In genomic region chr21:39104911-39105310, GRCh38 we compare ENCODE assay signal across 19 cellular contexts.
DNase-seq lines count a peak whose midpoint lies in the region; ATAC-seq, FAIRE-seq and TF ChIP-seq lines count a peak whose summit lies in the region.
"Had no signal": no experiment of that assay in that cellular context is flagged by ENCODE, and none has a peak within 500 bp of the region (broad histone marks: within the 10 kb centered on the region; RNA-seq: fewer than 3 reads in every experiment).

No MANE protein-coding gene starts in this region.

- H3K27me3 ChIP-seq in AG04450 (ENCODE audit: control insufficient read depth, insufficient read depth, low read length) (no peaks in the 10 kb centered on the region), skeletal muscle tissue (ENCODE audit: control insufficient read depth in 3 of 3, insufficient read depth in 3 of 3, low read length in 3 of 3) (no peaks in the 10 kb centered on the region)
- H3K27me3 ChIP-seq: testis had no signal

- no peak for FAIRE-seq in urothelium cell line (lab: Jason Lieb, UNC)
- FAIRE-seq: frontal cortex had no signal

- ATAC-seq in left lobe of liver = no peak
- ATAC-seq: T-cell had no signal

- intact Hi-C loops in posterior cingulate gyrus (cut with DNase I) = no loop called here

- DNase-seq in AG04450 (ENCODE audit: low read depth, low spot score) = no peak
- DNase-seq in NB4 (ENCODE audit: low read depth) = peak; percentile 56
- peak; percentile 38 for DNase-seq in left lobe of liver (ENCODE audit: low spot score)
- no peak for DNase-seq in urothelium cell line (ENCODE audit: low spot score)
- no peak for DNase-seq in NCI-H187 (lab: John Stamatoyannopoulos, UW)
- no peak for DNase-seq in posterior cingulate gyrus
- no peak for DNase-seq in NCI-H1436 (lab: John Stamatoyannopoulos, UW)
- DNase-seq: activated naive CD4-positive, alpha-beta T cell treated with Interleukin-2 at 50 U/mL for 16 hours; H7; left cardiac atrium; NCI-H2081 treated with DMSO at 0.1 percent for 48 hours; NCI-H510A treated with DMSO at 0.1 percent for 48 hours; SHP77 treated with DMSO at 0.1 percent for 48 hours; stimulated activated CD4-positive, alpha-beta T cell treated with anti-CD3 and anti-CD28 coated beads, Interleukin-12 subunit alpha, Interleukin-12 subunit beta, amount 100 ng/mL, for 4 hours; T-cell; testis had no signal

- no peak overlapping the region for H3K4me3 ChIP-seq in AG04450 (ENCODE audit: low read depth, low read length)
- no peak overlapping the region for H3K4me3 ChIP-seq in NB4 (ENCODE audit: low read depth, low read length)
- H3K4me3 ChIP-seq in skeletal muscle tissue (ENCODE audit: low read length in 3 of 3) = no peak overlapping the region
- H3K4me3 ChIP-seq: testis had no signal

- peaks cover 14 to 22% (median 15%) of the 10 kb centered on the region in 3 donors for H3K4me1 ChIP-seq in skeletal muscle tissue (ENCODE audit: control insufficient read depth in 3 of 3, insufficient read depth in 3 of 3, low read length in 3 of 3)
- H3K4me1 ChIP-seq: parathyroid adenoma had no signal

- TF ChIP-seq POLR2A in NB4 (IDR thresholded peaks at IDR 0.05; ENCODE audit: extremely low read depth, insufficient read length) = no peak

- H3K9ac ChIP-seq in skeletal muscle tissue (ENCODE audit: low read depth in 1 of 3, low read length in 3 of 3) = no peak overlapping the region
- H3K9ac ChIP-seq: parathyroid adenoma had no signal

- CTCF ChIA-PET in AG04450 (lab: Charles Lee) = interaction anchor here (1.4 kb wide), 1 partner anchor 34 kb away, joined by 5 read pairs; no protein-coding TSS in a partner anchor

- H3K36me3 ChIP-seq in skeletal muscle tissue (ENCODE audit: control insufficient read depth in 3 of 3, insufficient read depth in 3 of 3, low read length in 3 of 3) = no peaks in the 10 kb centered on the region

- H3K27ac ChIP-seq in AG04450 (ENCODE audit: low read depth, low read length) = peak overlapping the region; percentile 73
- peak overlapping the region; percentile 55 for H3K27ac ChIP-seq in skeletal muscle tissue (ENCODE audit: low read depth, low read length)
- H3K27ac ChIP-seq: parathyroid adenoma, testis had no signal

- POLR2A ChIA-PET in AG04450 (lab: Yijun Ruan, JAX) = interaction anchor here (0.6 kb wide), 1 partner anchor 10 kb away, joined by 3 read pairs; no protein-coding TSS in a partner anchor

- TF ChIP-seq CTCF in AG04450 (IDR thresholded peaks at IDR 0.05; ENCODE audit: low read depth, low read length) (no peak), NB4 (IDR thresholded peaks at IDR 0.05; ENCODE audit: low read depth, low read length) (no peak)

- H3K9me3 ChIP-seq in AG04450 (ENCODE audit: control insufficient read depth, insufficient read depth, low read length) = peaks cover 7% of the 10 kb centered on the region; the same call in 1 of the 2 replicates
- H3K9me3 ChIP-seq in skeletal muscle tissue (ENCODE audit: control insufficient read depth in 3 of 3, low read length in 3 of 3) = no peaks in the 10 kb centered on the region
- H3K9me3 ChIP-seq: testis had no signal

Comparison
In these comparisons a context has a peak if more than half of its experiments do, and no peak if none do; other contexts are left out.
1. DNase-seq: peak in NB4 (single experiment) and left lobe of liver (single experiment); none in AG04450 (single experiment), urothelium cell line (single experiment), NCI-H187 (0 of 2), posterior cingulate gyrus (0 of 10) and NCI-H1436 (single experiment).